Comparison of ENCODE assay signal across 39 cellular contexts in genomic region chr5:56376128-56376527, GRCh38.
"Had no signal": no experiment of that assay in that cellular context is flagged by ENCODE, and none has a peak within 500 bp of the region (broad histone marks: within the 10 kb centered on the region; RNA-seq: fewer than 3 reads in every experiment).

No MANE protein-coding gene starts in this region.

- H3K36me3 Mint-ChIP-seq: brain had no signal

- H3K27ac Mint-ChIP-seq: activated naive CD4-positive, alpha-beta T cell treated with anti-CD3 and anti-CD28 coated beads for 36 hours; activated naive CD4-positive, alpha-beta T cell treated with anti-CD3 and anti-CD28 coated beads, Interleukin-2, amount 10 ng/mL, durations not matched to agents 7 days and 5 days; activated naive CD4-positive, alpha-beta T cell treated with anti-CD3 and anti-CD28 coated beads, Interleukin-2, amount 50 U/mL, for 72 hours; activated naive CD8-positive, alpha-beta T cell; activated naive CD8-positive, alpha-beta T cell treated with anti-CD3 and anti-CD28 coated beads for 36 hours; activated naive CD8-positive, alpha-beta T cell treated with anti-CD3 and anti-CD28 coated beads, Interleukin-2, amount 10 ng/mL, durations not matched to agents 7 days and 5 days; activated naive CD8-positive, alpha-beta T cell treated with anti-CD3 and anti-CD28 coated beads, Interleukin-2, amount 50 U/mL, for 24 hours; activated T-cell treated with anti-CD3 and anti-CD28 coated beads, Interleukin-2, amount 50 U/mL, for 24 hours; activated T-cell treated with anti-CD3 and anti-CD28 coated beads, Interleukin-2, amount 50 U/mL, for 72 hours; activated T-helper 1 cell treated with anti-CD3 and anti-CD28 coated beads, Interleukin-12 subunit alpha, Interleukin-12 subunit beta, Interleukin-2, Interleukin-4 antibody, amounts not matched to agents 30 ng/mL and 10 ng/mL and 1 ng/mL, durations not matched to agents 14 hours and 24 hours and 36 hours; activated T-helper 17 cell treated with anti-CD3 and anti-CD28 coated beads, Interleukin-2, amount 50 U/mL, for 72 hours; brain had no signal

- H3K9me3 ChIP-seq: adrenal gland, ascending aorta, body of pancreas had no signal

- H3K4me1 Mint-ChIP-seq: activated naive CD4-positive, alpha-beta T cell treated with anti-CD3 and anti-CD28 coated beads, Interleukin-2, amount 10 ng/mL, durations not matched to agents 7 days and 5 days; activated naive CD4-positive, alpha-beta T cell treated with anti-CD3 and anti-CD28 coated beads, Interleukin-2, amount 50 U/mL, for 24 hours; activated naive CD8-positive, alpha-beta T cell treated with anti-CD3 and anti-CD28 coated beads for 36 hours; activated naive CD8-positive, alpha-beta T cell treated with anti-CD3 and anti-CD28 coated beads, Interleukin-2, amount 10 ng/mL, durations not matched to agents 7 days and 5 days; activated T-helper 17 cell treated with anti-CD3 and anti-CD28 coated beads, Interleukin-2, amount 50 U/mL, for 72 hours; brain; central memory CD8-positive, alpha-beta T cell had no signal

- H3K27ac ChIP-seq: adrenal gland, ascending aorta, brain microvascular endothelial cell, breast epithelium, cardiac muscle cell had no signal

- H3K4me1 ChIP-seq: adrenal gland, breast epithelium had no signal

- H3K27me3 ChIP-seq: adrenal gland, ascending aorta, body of pancreas, brain microvascular endothelial cell, breast epithelium, cardiac muscle cell had no signal

- H3K4me3 Mint-ChIP-seq: activated naive CD4-positive, alpha-beta T cell treated with anti-CD3 and anti-CD28 coated beads for 36 hours; activated naive CD4-positive, alpha-beta T cell treated with anti-CD3 and anti-CD28 coated beads, Interleukin-2, amount 10 ng/mL, durations not matched to agents 7 days and 5 days; activated naive CD4-positive, alpha-beta T cell treated with anti-CD3 and anti-CD28 coated beads, Interleukin-2, amount 50 U/mL, for 24 hours; activated naive CD8-positive, alpha-beta T cell; activated naive CD8-positive, alpha-beta T cell treated with anti-CD3 and anti-CD28 coated beads for 36 hours; activated naive CD8-positive, alpha-beta T cell treated with anti-CD3 and anti-CD28 coated beads, Interleukin-2, amount 10 ng/mL, durations not matched to agents 7 days and 5 days; activated naive CD8-positive, alpha-beta T cell treated with anti-CD3 and anti-CD28 coated beads, Interleukin-2, amount 50 U/mL, for 24 hours; activated T-cell treated with anti-CD3 and anti-CD28 coated beads, Interleukin-2, amount 50 U/mL, for 24 hours; activated T-cell treated with anti-CD3 and anti-CD28 coated beads, Interleukin-2, amount 50 U/mL, for 4 hours; activated T-cell treated with anti-CD3 and anti-CD28 coated beads, Interleukin-2, amount 50 U/mL, for 72 hours; activated T-helper 1 cell treated with anti-CD3 and anti-CD28 coated beads, Interleukin-12 subunit alpha, Interleukin-12 subunit beta, Interleukin-2, Interleukin-4 antibody, amounts not matched to agents 30 ng/mL and 10 ng/mL and 1 ng/mL, durations not matched to agents 14 hours and 24 hours and 36 hours; activated T-helper 17 cell treated with anti-CD3 and anti-CD28 coated beads, Interleukin-2, amount 50 U/mL, for 72 hours; brain; central memory CD8-positive, alpha-beta T cell had no signal

- H3K27me3 Mint-ChIP-seq: activated naive CD4-positive, alpha-beta T cell treated with anti-CD3 and anti-CD28 coated beads, Interleukin-2, amount 10 ng/mL, durations not matched to agents 7 days and 5 days; activated naive CD4-positive, alpha-beta T cell treated with anti-CD3 and anti-CD28 coated beads, Interleukin-2, amount 50 U/mL, for 24 hours; activated naive CD8-positive, alpha-beta T cell; activated naive CD8-positive, alpha-beta T cell treated with anti-CD3 and anti-CD28 coated beads for 36 hours; activated T-cell treated with anti-CD3 and anti-CD28 coated beads, Interleukin-2, amount 50 U/mL, for 24 hours; activated T-helper 17 cell treated with anti-CD3 and anti-CD28 coated beads, Interleukin-2, amount 50 U/mL, for 72 hours had no signal

- H3K9me3 Mint-ChIP-seq: activated naive CD4-positive, alpha-beta T cell treated with anti-CD3 and anti-CD28 coated beads, Interleukin-2, amount 50 U/mL, for 24 hours; activated T-cell treated with anti-CD3 and anti-CD28 coated beads, Interleukin-2, amount 50 U/mL, for 24 hours; central memory CD8-positive, alpha-beta T cell had no signal

- H3K36me3 ChIP-seq: adrenal gland, ascending aorta, brain microvascular endothelial cell, breast epithelium, cardiac muscle cell had no signal

- H3K4me3 ChIP-seq: adrenal gland, ascending aorta, body of pancreas, breast epithelium, cardiac muscle cell had no signal

- ATAC-seq: activated naive CD4-positive, alpha-beta T cell treated with anti-CD3 and anti-CD28 coated beads, Interleukin-2, amount 50 U/mL, for 72 hours; activated naive CD8-positive, alpha-beta T cell treated with anti-CD3 and anti-CD28 coated beads, Interleukin-2, amount 50 U/mL, for 24 hours; activated T-cell treated with anti-CD3 and anti-CD28 coated beads, Interleukin-2, amount 50 U/mL, for 4 hours; activated T-cell treated with anti-CD3 and anti-CD28 coated beads, Interleukin-2, amount 50 U/mL, for 72 hours; activated T-helper 17 cell treated with anti-CD3 and anti-CD28 coated beads, Interleukin-2, amount 50 U/mL, for 72 hours; body of pancreas had no signal

- FAIRE-seq: astrocyte, bronchial epithelial cell had no signal

- DNase-seq: activated effector memory CD4-positive, alpha-beta T cell treated with anti-CD3 and anti-CD28 coated beads, Interleukin-2, amount 50 U/mL, for 16 hours; activated effector memory CD4-positive, alpha-beta T cell treated with Interleukin-2 at 50 U/mL for 16 hours; activated gamma-delta T cell; activated gamma-delta T cell treated with Interleukin-2 at 50 U/mL for 16 hours; activated naive CD4-positive, alpha-beta T cell; activated naive CD4-positive, alpha-beta T cell treated with anti-CD3 and anti-CD28 coated beads for 36 hours; activated naive CD4-positive, alpha-beta T cell treated with anti-CD3 and anti-CD28 coated beads, Interleukin-2, amount 10 ng/mL, durations not matched to agents 7 days and 5 days; activated naive CD4-positive, alpha-beta T cell treated with anti-CD3 and anti-CD28 coated beads, Interleukin-2, amount 50 U/mL, for 16 hours; activated naive CD4-positive, alpha-beta T cell treated with Interleukin-2 at 50 U/mL for 16 hours; activated naive CD8-positive, alpha-beta T cell treated with anti-CD3 and anti-CD28 coated beads for 36 hours; activated naive CD8-positive, alpha-beta T cell treated with anti-CD3 and anti-CD28 coated beads, Interleukin-2, amount 10 ng/mL, durations not matched to agents 7 days and 5 days; activated naive CD8-positive, alpha-beta T cell treated with anti-CD3 and anti-CD28 coated beads, Interleukin-2, amount 50 U/mL, for 24 hours; activated T-cell treated with anti-CD3 and anti-CD28 coated beads, Interleukin-2, amount 50 U/mL, for 1 hour; activated T-cell treated with anti-CD3 and anti-CD28 coated beads, Interleukin-2, amount 50 U/mL, for 24 hours; activated T-cell treated with anti-CD3 and anti-CD28 coated beads, Interleukin-2, amount 50 U/mL, for 4 hours; activated T-cell treated with anti-CD3 and anti-CD28 coated beads, Interleukin-2, amount 50 U/mL, for 48 hours; activated T-cell treated with anti-CD3 and anti-CD28 coated beads, Interleukin-2, amount 50 U/mL, for 72 hours; adrenal gland; amniotic stem cell; amygdala; anterior cingulate cortex; aorta; body of pancreas; brain microvascular endothelial cell; caudate nucleus; central memory CD4-positive, alpha-beta T cell; cerebellar nuclear complex had no signal
